16 cellular contexts compared by ENCODE assay signal in genomic region chr12:53975816-53976152, GRCh38. TPM values are rescaled to one million over a fixed set of nuclear protein-coding genes. Genes with fewer than 3 reads are reported as not detected.
DNase-seq lines count a peak whose midpoint lies in the region; ATAC-seq, FAIRE-seq and TF ChIP-seq lines count a peak whose summit lies in the region.
"Had no signal": no experiment of that assay in that cellular context is flagged by ENCODE, and none has a peak within 500 bp of the region (broad histone marks: within the 10 kb centered on the region; RNA-seq: fewer than 3 reads in every experiment).

No MANE protein-coding gene starts in this region.

- no peaks in the 10 kb centered on the region for H3K79me1 ChIP-seq in neuronal stem cell (ENCODE audit: low read depth, low read length)

- H2AFZ ChIP-seq in GM23338: no peak overlapping the region
- H2AFZ ChIP-seq in neuronal stem cell (ENCODE audit: low read length): no peak overlapping the region

- no peaks in the 10 kb centered on the region for H3K36me3 Mint-ChIP-seq in CD4-positive, CD25-positive, alpha-beta regulatory T cell
- H3K36me3 Mint-ChIP-seq in GM23338 (ENCODE audit: low read depth): no peaks in the 10 kb centered on the region; the same call in 2 of the 3 replicates
- peaks cover 28% of the 10 kb centered on the region for H3K36me3 Mint-ChIP-seq in central memory CD8-positive, alpha-beta T cell (ENCODE audit: insufficient read depth)

- H3K9me3 Mint-ChIP-seq in CD4-positive, CD25-positive, alpha-beta regulatory T cell: peaks cover 0 to 23% (median 1%) of the 10 kb centered on the region in 7 donors
- no peaks in the 10 kb centered on the region; the same call in 1 of the 3 replicates for H3K9me3 Mint-ChIP-seq in GM23338
- no peaks in the 10 kb centered on the region for H3K9me3 Mint-ChIP-seq in central memory CD8-positive, alpha-beta T cell

- peaks cover 29% of the 10 kb centered on the region for H3K4me1 ChIP-seq in CD4-positive, CD25-positive, alpha-beta regulatory T cell (ENCODE audit: control insufficient read depth, insufficient read depth, low read length, poor library complexity, severe bottlenecking)
- H3K4me1 ChIP-seq in GM23338 (ENCODE audit: insufficient read depth) (peaks cover 31% of the 10 kb centered on the region), neuronal stem cell (ENCODE audit: control insufficient read depth in 2 of 2, insufficient read depth in 1 of 2, low read depth in 1 of 2, low read length in 2 of 2) (no peaks in the 10 kb centered on the region)

- peaks cover 64% of the 10 kb centered on the region for H3K27me3 ChIP-seq in CD4-positive, CD25-positive, alpha-beta regulatory T cell (ENCODE audit: control insufficient read depth, insufficient read depth, low read length)
- H3K27me3 ChIP-seq in GM23338 (ENCODE audit: insufficient read depth): peaks cover 100% of the 10 kb centered on the region
- H3K27me3 ChIP-seq in neuronal stem cell (ENCODE audit: control insufficient read depth in 3 of 3, insufficient read depth in 3 of 3, low read depth in 1 of 3, low read length in 3 of 3): peaks cover 57 to 99% (median 97%) of the 10 kb centered on the region in 3 experiments

- H3K14ac ChIP-seq in neuronal stem cell (ENCODE audit: low read length): no peak overlapping the region

- H3K4me3 Mint-ChIP-seq in CD4-positive, CD25-positive, alpha-beta regulatory T cell: peak overlapping the region; percentile 2 to 75 (median 30)
- peak overlapping the region; percentile 34; the same call in 1 of the 3 replicates for H3K4me3 Mint-ChIP-seq in GM23338
- peak overlapping the region; percentile 51 for H3K4me3 Mint-ChIP-seq in central memory CD8-positive, alpha-beta T cell

- H3K27me3 Mint-ChIP-seq in CD4-positive, CD25-positive, alpha-beta regulatory T cell: peaks cover 97% of the 10 kb centered on the region
- H3K27me3 Mint-ChIP-seq in GM23338 (ENCODE audit: insufficient read depth, low read depth, poor library complexity): peaks cover 99% of the 10 kb centered on the region
- peaks cover 93% of the 10 kb centered on the region for H3K27me3 Mint-ChIP-seq in central memory CD8-positive, alpha-beta T cell

- H4K91ac ChIP-seq in neuronal stem cell (ENCODE audit: low read depth, low read length, poor library complexity): no peak overlapping the region

- POLR2A ChIA-PET in GM10248 (lab: Yijun Ruan, JAX): no interaction called here

- TF ChIP-seq CTCF in GM23338 (conservative IDR thresholded peaks at IDR 0.05; ENCODE audit: low read depth in 2 of 2) (no peak), GM10248 (IDR thresholded peaks at IDR 0.05; ENCODE audit: control extremely low read depth, extremely low read depth, low read depth, missing control alignments) (no peak)

- H2AK5ac ChIP-seq in neuronal stem cell (ENCODE audit: low read depth, low read length): no peak overlapping the region

- H3K27ac Mint-ChIP-seq in CD4-positive, CD25-positive, alpha-beta regulatory T cell: no peak overlapping the region
- no peak overlapping the region for H3K27ac Mint-ChIP-seq in GM23338
- peak overlapping the region; percentile 70 for H3K27ac Mint-ChIP-seq in central memory CD8-positive, alpha-beta T cell (ENCODE audit: low read depth)

- H3K27ac ChIP-seq in CD4-positive, CD25-positive, alpha-beta regulatory T cell (ENCODE audit: insufficient read depth, low read length, poor library complexity, severe bottlenecking): no peak overlapping the region
- no peak overlapping the region for H3K27ac ChIP-seq in GM23338 (ENCODE audit: low read depth)
- H3K27ac ChIP-seq in neuronal stem cell (replicated peaks; ENCODE audit: low read length): no peak overlapping the region
- H3K27ac ChIP-seq: breast epithelium, uterus had no signal

- H2BK12ac ChIP-seq in neuronal stem cell (ENCODE audit: low read length): no peak overlapping the region

- no peak overlapping the region for H3K9ac ChIP-seq in neuronal stem cell (ENCODE audit: low read depth, low read length, poor library complexity)

- ATAC-seq in CD4-positive, CD25-positive, alpha-beta regulatory T cell (ENCODE audit: low read depth in 2 of 2): no peak
- no peak for ATAC-seq in GM23338
- ATAC-seq in central memory CD8-positive, alpha-beta T cell (replicated peaks; ENCODE audit: extremely low read depth, poor library complexity, severe bottlenecking): no peak
- ATAC-seq: HepG2 had no signal

- peaks cover 26% of the 10 kb centered on the region for H3F3A ChIP-seq in GM23338 (replicated peaks; ENCODE audit: low read depth)

- no peaks in the 10 kb centered on the region for H3K79me2 ChIP-seq in GM23338 (replicated peaks; ENCODE audit: insufficient read depth)

- H3K4me2 ChIP-seq in GM23338: peak overlapping the region; percentile 66; the same call in 1 of the 2 replicates
- no peak overlapping the region for H3K4me2 ChIP-seq in neuronal stem cell (ENCODE audit: insufficient read depth, low read length, poor library complexity, severe bottlenecking)

- no peak overlapping the region for H2BK5ac ChIP-seq in neuronal stem cell (ENCODE audit: low read length)

- no peak overlapping the region for H4K8ac ChIP-seq in neuronal stem cell (ENCODE audit: low read depth, low read length)

- H3K18ac ChIP-seq in neuronal stem cell (ENCODE audit: low read length): peak overlapping the region; percentile 16

- H3K4me3 ChIP-seq in CD4-positive, CD25-positive, alpha-beta regulatory T cell (ENCODE audit: low read depth, low read length): no peak overlapping the region
- H3K4me3 ChIP-seq in GM23338 (peak overlapping the region; percentile 47), neuronal stem cell (ENCODE audit: low read length in 2 of 2) (no peak overlapping the region)
- H3K4me3 ChIP-seq: uterus had no signal

- peaks cover 2 to 20% of the 10 kb centered on the region in 2 experiments for H3K9me3 ChIP-seq in CD4-positive, CD25-positive, alpha-beta regulatory T cell (ENCODE audit: control insufficient read depth in 2 of 2, low read length in 2 of 2)
- peaks cover 0 to 16% of the 10 kb centered on the region in 2 donors for H3K9me3 ChIP-seq in neuronal stem cell (replicated peaks in 1 of 2; ENCODE audit: control insufficient read depth in 2 of 2, insufficient read depth in 1 of 2, low read depth in 1 of 2, low read length in 2 of 2)
- H3K9me3 ChIP-seq: breast epithelium, uterus had no signal

- no peak for DNase-seq in CD4-positive, CD25-positive, alpha-beta regulatory T cell
- DNase-seq in GM23338 (ENCODE audit: low spot score) (no peak), neuronal stem cell (ENCODE audit: low spot score) (no peak), GM10248 (ENCODE audit: extremely low spot score) (no peak), urothelium cell line (ENCODE audit: low spot score) (no peak), UCSD-AML1 (lab: John Stamatoyannopoulos, UW; ENCODE audit: unreplicated experiment) (no peak)
- no peak for DNase-seq in central memory CD8-positive, alpha-beta T cell (ENCODE audit: low spot score in 2 of 2)
- DNase-seq: effector memory CD4-positive, alpha-beta T cell; midbrain; NCI-H1048; stimulated activated CD4-positive, alpha-beta T cell treated with anti-CD3 and anti-CD28 coated beads, Interleukin-2, amount 100 ng/mL, for 24 hours; uterus had no signal

- H3K9me2 ChIP-seq in GM23338 (ENCODE audit: insufficient read depth): no peaks in the 10 kb centered on the region

- H3K4ac ChIP-seq in neuronal stem cell (ENCODE audit: low read length): no peak overlapping the region

- CTCF ChIA-PET in GM10248 (lab: Yijun Ruan, JAX): interaction anchor here (0.9 to 2.0 kb wide), 3 partner anchors 15 to 225 kb away, joined by 3 to 4 read pairs (median 3); no protein-coding TSS in a partner anchor

- H3K4me1 Mint-ChIP-seq in CD4-positive, CD25-positive, alpha-beta regulatory T cell: peaks cover under 1 to 32% (median 16%) of the 10 kb centered on the region in 4 donors
- H3K4me1 Mint-ChIP-seq in GM23338: peaks cover 28% of the 10 kb centered on the region
- peaks cover 32% of the 10 kb centered on the region for H3K4me1 Mint-ChIP-seq in central memory CD8-positive, alpha-beta T cell

- H3K36me3 ChIP-seq in CD4-positive, CD25-positive, alpha-beta regulatory T cell (ENCODE audit: control insufficient read depth, insufficient read depth, low read length): no peaks in the 10 kb centered on the region
- no peaks in the 10 kb centered on the region; the same call in 1 of the 2 replicates for H3K36me3 ChIP-seq in GM23338 (ENCODE audit: insufficient read depth)
- H3K36me3 ChIP-seq in neuronal stem cell (replicated peaks in 1 of 2; ENCODE audit: control insufficient read depth in 2 of 2, insufficient read depth in 2 of 2, low read length in 2 of 2): no peaks in the 10 kb centered on the region
- H3K36me3 ChIP-seq: breast epithelium, uterus had no signal

- no peak overlapping the region for H2BK15ac ChIP-seq in neuronal stem cell (ENCODE audit: low read length)

- peaks cover 35% of the 10 kb centered on the region for H4K20me1 ChIP-seq in GM23338 (replicated peaks; ENCODE audit: insufficient read depth)

- H2BK120ac ChIP-seq in neuronal stem cell (ENCODE audit: low read depth, low read length): no peak overlapping the region

- FAIRE-seq in urothelium cell line (lab: Jason Lieb, UNC): no peak
- FAIRE-seq: frontal cortex, HepG2 had no signal

- no peak overlapping the region for H3K23ac ChIP-seq in neuronal stem cell (ENCODE audit: low read depth, low read length, poor library complexity)

- WGBS in neuronal stem cell (ENCODE audit: extremely low coverage in 2 of 2, insufficient read length in 2 of 2, insufficient replicate concordance in 1 of 2), 2 donors: no CpG with 5 or more reads among the region's 11 CpGs

RNA-seq across cellular contexts. Expression of gene HOTAIR, which starts 1.0 kb away (rescaled TPM):
- total RNA-seq in CD4-positive, CD25-positive, alpha-beta regulatory T cell: not detected
- polyA plus RNA-seq in CD4-positive, CD25-positive, alpha-beta regulatory T cell: not detected
- total RNA-seq in GM23338 (2014; rRNA removed; shearing (Covaris generic)): not detected in 2 replicates
- polyA plus RNA-seq in GM23338 (2016; fragmentation: Nextera tagmentation; extraction: Ambion mirVana): not detected in 2 replicates
- polyA plus RNA-seq in neuronal stem cell (2013, experiment 1 of 2): not detected
- not detected for polyA plus RNA-seq in neuronal stem cell (2013, experiment 2 of 2)
- total RNA-seq: frontal cortex, HepG2, pulmonary artery endothelial cell had no signal
- polyA plus RNA-seq: HepG2 had no signal

RNA-seq across cellular contexts. Expression of gene HOXC11, which starts 2.9 kb away (rescaled TPM):
- total RNA-seq in CD4-positive, CD25-positive, alpha-beta regulatory T cell: not detected
- not detected for polyA plus RNA-seq in CD4-positive, CD25-positive, alpha-beta regulatory T cell
- not detected in 2 replicates for total RNA-seq in GM23338 (2014; rRNA removed; shearing (Covaris generic))
- polyA plus RNA-seq in GM23338 (2016; fragmentation: Nextera tagmentation; extraction: Ambion mirVana): not detected in 2 replicates
- not detected for polyA plus RNA-seq in neuronal stem cell (2013, experiment 1 of 2)
- not detected for polyA plus RNA-seq in neuronal stem cell (2013, experiment 2 of 2)
- total RNA-seq: frontal cortex, HepG2, pulmonary artery endothelial cell had no signal
- polyA plus RNA-seq: HepG2 had no signal

RNA-seq across cellular contexts. Expression of gene HOXC10, which starts 9.2 kb away (rescaled TPM):
- not detected for total RNA-seq in CD4-positive, CD25-positive, alpha-beta regulatory T cell
- not detected for polyA plus RNA-seq in CD4-positive, CD25-positive, alpha-beta regulatory T cell
- total RNA-seq in GM23338 (2014; rRNA removed; shearing (Covaris generic)): not detected in 2 replicates
- polyA plus RNA-seq in GM23338 (2016; fragmentation: Nextera tagmentation; extraction: Ambion mirVana): not detected in 2 replicates
- polyA plus RNA-seq in neuronal stem cell (2013, experiment 1 of 2): not detected
- not detected for polyA plus RNA-seq in neuronal stem cell (2013, experiment 2 of 2)
- total RNA-seq: frontal cortex, HepG2, pulmonary artery endothelial cell had no signal
- polyA plus RNA-seq: HepG2 had no signal

RNA-seq across cellular contexts. Expression of gene HOXC12, which starts 21.1 kb away (rescaled TPM):
- not detected for total RNA-seq in CD4-positive, CD25-positive, alpha-beta regulatory T cell
- polyA plus RNA-seq in CD4-positive, CD25-positive, alpha-beta regulatory T cell: not detected
- not detected in 2 replicates for total RNA-seq in GM23338 (2014; rRNA removed; shearing (Covaris generic))
- polyA plus RNA-seq in GM23338 (2016; fragmentation: Nextera tagmentation; extraction: Ambion mirVana): not detected in 2 replicates
- polyA plus RNA-seq in neuronal stem cell (2013, experiment 1 of 2): not detected
- not detected for polyA plus RNA-seq in neuronal stem cell (2013, experiment 2 of 2)
- total RNA-seq: frontal cortex, HepG2, pulmonary artery endothelial cell, uterus had no signal
- polyA plus RNA-seq: HepG2 had no signal

RNA-seq across cellular contexts. Expression of gene HOXC9, which starts 24.2 kb away (rescaled TPM):
- total RNA-seq in CD4-positive, CD25-positive, alpha-beta regulatory T cell: not detected
- polyA plus RNA-seq in CD4-positive, CD25-positive, alpha-beta regulatory T cell: not detected
- not detected in 2 replicates for total RNA-seq in GM23338 (2014; rRNA removed; shearing (Covaris generic))
- polyA plus RNA-seq in GM23338 (2016; fragmentation: Nextera tagmentation; extraction: Ambion mirVana): not detected in 2 replicates
- polyA plus RNA-seq in neuronal stem cell (2013, experiment 1 of 2): not detected
- not detected for polyA plus RNA-seq in neuronal stem cell (2013, experiment 2 of 2)
- total RNA-seq: frontal cortex, pulmonary artery endothelial cell had no signal
